In genomic region chr11:12043959-12044772, GRCh38 we compare ENCODE assay signal across 7 cellular contexts. TPM values are rescaled to one million over a fixed set of nuclear protein-coding genes. Genes with fewer than 3 reads are reported as not detected.
A peak's percentile ranks its signal among the peaks of the same experiment; 100 is the strongest.
DNase-seq lines count a peak whose midpoint lies in the region; ATAC-seq, FAIRE-seq and TF ChIP-seq lines count a peak whose summit lies in the region.

No MANE protein-coding gene starts in this region.

- CTCF ChIA-PET in activated CD4-positive, alpha-beta T cell treated with anti-CD3 and anti-CD28 coated beads for 36 hours (lab: Charles Lee) = interaction anchor here (0.6 to 6.9 kb wide), 31 partner anchors 10 to 461 kb away, joined by 3 to 168 read pairs (median 3); no protein-coding TSS in a partner anchor
- CTCF ChIA-PET in HepG2 (lab: Yijun Ruan, JAX; ENCODE audit: low intra/inter-chr PET ratio, low total read pairs) = interaction anchor here (1.2 to 2.0 kb wide), 3 partner anchors 56 to 192 kb away, joined by 4 to 23 read pairs (median 8); no protein-coding TSS in a partner anchor

- FAIRE-seq in HepG2 (lab: Jason Lieb, UNC) = peak; percentile 86

- peaks cover 4% of the 10 kb centered on the region for H3K27me3 Mint-ChIP-seq in activated CD4-positive, alpha-beta T cell treated with anti-CD3 and anti-CD28 coated beads for 36 hours

- no peaks in the 10 kb centered on the region for H3K79me2 ChIP-seq in HepG2 (ENCODE audit: insufficient read depth, low read length)

- H3K36me3 Mint-ChIP-seq in activated CD4-positive, alpha-beta T cell treated with anti-CD3 and anti-CD28 coated beads for 36 hours (ENCODE audit: low read depth) = no peaks in the 10 kb centered on the region

- H3K9ac ChIP-seq in colonic mucosa (ENCODE audit: low read depth in 2 of 2, low read length in 2 of 2) = peak overlapping the region in 1 of 2 donors; percentile 10
- H3K9ac ChIP-seq in HepG2 (ENCODE audit: insufficient read depth, low read depth, low read length) = no peak overlapping the region

- TF ChIP-seq POLR2A in HepG2 (IDR thresholded peaks at IDR 0.05; ENCODE audit: insufficient read depth in 1 of 2, low read depth in 2 of 2, low read length in 2 of 2) = no peak

- intact Hi-C loops in activated CD4-positive, alpha-beta T cell treated with anti-CD3 and anti-CD28 coated beads for 36 hours (cut with DNase I, micrococcal nuclease) = loop anchor here (1.0 to 2.0 kb wide), 4 partner anchors 113 to 255 kb away; no protein-coding TSS in a partner anchor
- intact Hi-C loops in colonic mucosa (cut with DNase I) = loop anchor here (5.0 kb wide), 1 partner anchor 112 kb away; no protein-coding TSS in a partner anchor
- intact Hi-C loops in HepG2 (cut with micrococcal nuclease; ENCODE audit: unreplicated experiment) = loop anchor here (1.0 to 2.0 kb wide), 4 partner anchors 51 to 255 kb away; no protein-coding TSS in a partner anchor

- no peaks in the 10 kb centered on the region for H4K20me1 ChIP-seq in HepG2 (ENCODE audit: insufficient read depth, low read length)

- TF ChIP-seq RAD21 in HepG2 (CRISPR knock-in tag; IDR thresholded peaks at IDR 0.05) = peak; percentile 82

- no peak overlapping the region for H2AFZ ChIP-seq in HepG2 (ENCODE audit: low read length)

- H3K4me3 ChIP-seq in colonic mucosa (no peak overlapping the region), HepG2 (replicated peaks in 1 of 3; ENCODE audit: insufficient read depth in 1 of 3, low read depth in 2 of 3, low read length in 3 of 3) (peak overlapping the region in 1 of 3 experiments; percentile 50; a peak in 2 of 6 replicates)

- H3K27me3 ChIP-seq in colonic mucosa (no peaks in the 10 kb centered on the region), HepG2 (ENCODE audit: control insufficient read depth in 1 of 2, insufficient read depth in 2 of 2, low read length in 2 of 2) (no peaks in the 10 kb centered on the region; a peak in 1 of 5 replicates)

- POLR2A ChIA-PET in activated CD4-positive, alpha-beta T cell treated with anti-CD3 and anti-CD28 coated beads for 36 hours (lab: Charles Lee) = no interaction called here
- POLR2A ChIA-PET in HepG2 (lab: Yijun Ruan, JAX) = no interaction called here

- peaks cover 6% of the 10 kb centered on the region for H3K4me1 ChIP-seq in colonic mucosa
- peaks cover 26% of the 10 kb centered on the region for H3K4me1 ChIP-seq in HepG2 (ENCODE audit: insufficient read depth, low read length)

- peak; percentile 75 for ATAC-seq in HG02852 (IDR thresholded peaks at IDR 0.05; ENCODE audit: unreplicated experiment)
- peak; percentile 73 for ATAC-seq in activated CD4-positive, alpha-beta T cell treated with anti-CD3 and anti-CD28 coated beads for 36 hours
- peak; percentile 89 for ATAC-seq in HepG2

- peak in 1 of 2 experiments; percentile 32; a peak in 1 of 4 replicates for TF ChIP-seq EP300 in HepG2 (IDR thresholded peaks at IDR 0.05; ENCODE audit: low read depth in 2 of 2, low read length in 2 of 2)
- no peak for TF ChIP-seq EP300 in HepG2 (CRISPR knock-in tag; IDR thresholded peaks at IDR 0.05; ENCODE audit: borderline replicate concordance)

- no peaks in the 10 kb centered on the region for H3K9me3 Mint-ChIP-seq in activated CD4-positive, alpha-beta T cell treated with anti-CD3 and anti-CD28 coated beads for 36 hours (ENCODE audit: low read depth)

- no peaks in the 10 kb centered on the region for H3K9me3 ChIP-seq in colonic mucosa
- H3K9me3 ChIP-seq in HepG2 (ENCODE audit: low read length) = no peaks in the 10 kb centered on the region

- BruUV-seq in HepG2 (replicated peaks; lab: Mats Ljungman, UMichigan) = no TSS peak

- no peaks in the 10 kb centered on the region for H3K36me3 ChIP-seq in colonic mucosa
- H3K36me3 ChIP-seq in HepG2 (replicated peaks in 1 of 2; ENCODE audit: control insufficient read depth in 1 of 2, insufficient read depth in 2 of 2, low read length in 2 of 2) = no peaks in the 10 kb centered on the region

- 6% methylated on average over 13 of the region's 13 CpGs for WGBS in HepG2 (ENCODE audit: low lambda C conversion rate)

- H3K4me3 Mint-ChIP-seq in activated CD4-positive, alpha-beta T cell treated with anti-CD3 and anti-CD28 coated beads for 36 hours = no peak overlapping the region

- H3K27ac ChIP-seq in colonic mucosa (no peak overlapping the region), HepG2 (ENCODE audit: extremely low read length, insufficient read depth, low read length) (no peak overlapping the region)

- peak overlapping the region; percentile 65 for H3K4me2 ChIP-seq in HepG2 (ENCODE audit: low read depth, low read length)

- DNase-seq in GM10266 (ENCODE audit: extremely low spot score) (peak; percentile 59), NCI-H2196 (lab: John Stamatoyannopoulos, UW; ENCODE audit: unreplicated experiment) (peak; percentile 78), colonic mucosa (peak; percentile 78), HepG2 (ENCODE audit: low spot score) (peak; percentile 87)
- DNase-seq in activated CD4-positive, alpha-beta T cell treated with anti-CD3 and anti-CD28 coated beads for 36 hours = peak; percentile 80
- peak; percentile 56 to 64 for DNase-seq in stimulated activated CD4-positive, alpha-beta T cell treated with anti-CD3 and anti-CD28 coated beads, Interleukin-2, amount 100 ng/mL, for 48 hours

- peaks cover 11% of the 10 kb centered on the region for H3K4me1 Mint-ChIP-seq in activated CD4-positive, alpha-beta T cell treated with anti-CD3 and anti-CD28 coated beads for 36 hours

- TF ChIP-seq CTCF in GM10266 (IDR thresholded peaks at IDR 0.05; ENCODE audit: control insufficient read depth, insufficient read depth, low read depth, missing control alignments) (peak; percentile 89), colonic mucosa (IDR thresholded peaks at IDR 0.05) (peak; percentile 95), HepG2 (CRISPR knock-in tag; IDR thresholded peaks at IDR 0.05) (peak; percentile 94)

- no peak overlapping the region for H3K27ac Mint-ChIP-seq in activated CD4-positive, alpha-beta T cell treated with anti-CD3 and anti-CD28 coated beads for 36 hours

- in situ Hi-C loops in HepG2 (cut with HindIII; ENCODE audit: extremely low pct_ligation_motif_present, low pct_unique_long_range_greater_than_20kb) = loop anchor here (10.0 kb wide), 1 partner anchor 249 kb away; no protein-coding TSS in a partner anchor

TF ChIP-seq in HepG2, 621 proteins besides CTCF, POLR2A, EP300 and RAD21 (continues in another document):
- TF ChIP-seq PRDM4 (CRISPR knock-in tag; IDR thresholded peaks at IDR 0.05; ENCODE audit: borderline replicate concordance) = no peak

RNA-seq across cellular contexts. Expression of gene DKK3, which starts 35.7 kb away (rescaled TPM):
- total RNA-seq in activated CD4-positive, alpha-beta T cell treated with anti-CD3 and anti-CD28 coated beads for 36 hours = not detected
- 10 to 100 TPM in 1 of 2 donors, 1 to 10 TPM in 1; 7.4 to 19.6 TPM for total RNA-seq in colonic mucosa
- 0.09 TPM in 1 of 2 replicates, not detected in the other for total RNA-seq in HepG2 (2016; rRNA removed; fragmentation: Illumina TruSeq; extraction: Trizol)
- not detected in 2 replicates for total RNA-seq in HepG2 (2016; cell fraction: cytosol; rRNA removed; fragmentation: Illumina TruSeq; extraction: Trizol; ENCODE audit: low read depth)
- total RNA-seq in HepG2 (2016; cell fraction: insoluble cytoplasmic fraction; rRNA removed; fragmentation: Illumina TruSeq; extraction: Trizol) = not detected in 2 replicates
- 0.09 TPM in 1 of 2 replicates, not detected in the other for total RNA-seq in HepG2 (2016; cell fraction: membrane; rRNA removed; fragmentation: Illumina TruSeq; extraction: Trizol)
- not detected in 2 replicates for total RNA-seq in HepG2 (2016; cell fraction: nucleus; rRNA removed; fragmentation: Illumina TruSeq; extraction: Trizol)
- polyA plus RNA-seq in HepG2 (2011; rRNA removed) = 0.20 and 0.67 TPM in 2 replicates
- polyA plus RNA-seq in HepG2 (2011; cell fraction: cytosol; rRNA removed) = 0.12 and 0.29 TPM in 2 replicates
- polyA plus RNA-seq in HepG2 (2011; cell fraction: nucleus; rRNA removed) = 0.09 and 0.55 TPM in 2 replicates
- 0.08 TPM in 1 of 2 replicates, not detected in the other for polyA plus RNA-seq in HepG2 (2012)
- polyA plus RNA-seq in HepG2 (2016; cell fraction: cytosol; fragmentation: Illumina TruSeq; extraction: Trizol; ENCODE audit: low read depth) = not detected in 2 replicates
- not detected in 2 replicates for polyA plus RNA-seq in HepG2 (2016; cell fraction: insoluble cytoplasmic fraction; fragmentation: Illumina TruSeq; extraction: Trizol; ENCODE audit: low read depth)
- 0.15 TPM in 1 of 2 replicates, not detected in the other for polyA plus RNA-seq in HepG2 (2016; cell fraction: membrane; fragmentation: Illumina TruSeq; extraction: Trizol; ENCODE audit: low read depth)
- polyA plus RNA-seq in HepG2 (2016; cell fraction: nucleus; fragmentation: Illumina TruSeq; extraction: Trizol; ENCODE audit: insufficient read depth, low read depth) = not detected in 2 replicates
- polyA minus RNA-seq in HepG2 (2011; rRNA and poly(A)+ RNA removed; ENCODE audit: low replicate concordance) = 0.18 and 0.35 TPM in 2 replicates
- not detected in 2 replicates for polyA minus RNA-seq in HepG2 (2011; cell fraction: cytosol; rRNA and poly(A)+ RNA removed)
- not detected in 2 replicates for polyA minus RNA-seq in HepG2 (2011; cell fraction: nucleus; rRNA and poly(A)+ RNA removed)

Comparison
In these comparisons a context has a peak if more than half of its experiments do, and no peak if none do; other contexts are left out.
1. RNA of gene DKK3, which starts 35.7 kb away (total RNA-seq): 7.4 to 19.6 TPM in colonic mucosa; 0.09 TPM in HepG2 and not detected in activated CD4-positive, alpha-beta T cell treated with anti-CD3 and anti-CD28 coated beads for 36 hours; every median in the first group is over 4 times any median in the second.
2. Peak in every context shown above with its lines, with median percentiles within 50 percentile points of each other: DNase-seq, CTCF ChIP-seq and ATAC-seq.